ENCODE assay signal across 8 cellular contexts in genomic region chr19:18282788-18283141, GRCh38. TPM values are rescaled to one million over a fixed set of nuclear protein-coding genes. Genes with fewer than 3 reads are reported as not detected.
DNase-seq lines count a peak whose midpoint lies in the region; ATAC-seq and TF ChIP-seq lines count a peak whose summit lies in the region.

No MANE protein-coding gene starts in this region.

- H3K36me3 ChIP-seq in HCT116 (ENCODE audit: control insufficient read depth in 1 of 2, insufficient read depth in 2 of 2, low read length in 2 of 2) (0 out of 4 replicates have a peak, but pooled peaks cover 0 to 4% of the 10 kb centered on the region in 2 experiments), esophagus squamous epithelium (peaks cover 0 to 14% (median 6%) of the 10 kb centered on the region in 3 donors), skeletal muscle satellite cell (ENCODE audit: insufficient read depth, low read length) (peaks cover 14% of the 10 kb centered on the region)

- H3K4me2 ChIP-seq in HCT116 (ENCODE audit: low read length), result peak overlapping the region; percentile 91
- H3K4me2 ChIP-seq in skeletal muscle satellite cell (ENCODE audit: low read length), result peak overlapping the region; percentile 79

- H3K9ac ChIP-seq in HCT116 (ENCODE audit: low read length) (peak overlapping the region; percentile 99), skeletal muscle satellite cell (ENCODE audit: low read depth, low read length) (peak overlapping the region; percentile 89)

- ATAC-seq in HCT116, result no peak
- ATAC-seq in T-helper 17 cell, result no peak

- H3K27me3 ChIP-seq in HCT116 (ENCODE audit: insufficient read depth, low read length) (no peaks in the 10 kb centered on the region), esophagus squamous epithelium (no peaks in the 10 kb centered on the region), skeletal muscle satellite cell (ENCODE audit: control insufficient read depth, insufficient read depth, low read length) (no peaks in the 10 kb centered on the region)

- H3K79me2 ChIP-seq in HCT116 (ENCODE audit: insufficient read depth, low read length), result peaks cover 28% of the 10 kb centered on the region

- no peaks in the 10 kb centered on the region for H3K27me3 Mint-ChIP-seq in T-helper 17 cell

- H3K4me3 Mint-ChIP-seq in T-helper 17 cell, result peak overlapping the region; percentile 91

- POLR2A ChIA-PET in HCT116 (lab: Charles Lee), result interaction anchor here (2.9 to 5.3 kb wide), 6 partner anchors 9 to 91 kb away, joined by 23 to 138 read pairs (median 32); partner anchors contain the start of genes MPV17L2 and RAB3A

- peaks cover 6% of the 10 kb centered on the region for H3K36me3 Mint-ChIP-seq in T-helper 17 cell (ENCODE audit: low read depth)

- no peak for TF ChIP-seq POLR2A in HCT116 (IDR thresholded peaks at IDR 0.05; ENCODE audit: borderline replicate concordance, extremely low read depth, insufficient read depth, insufficient read length)
- no peak for TF ChIP-seq POLR2A in esophagus squamous epithelium (IDR thresholded peaks at IDR 0.05)

- TF ChIP-seq RAD21 in HCT116 (IDR thresholded peaks at IDR 0.05; ENCODE audit: low read depth), result no peak

- RAD21 ChIA-PET in HCT116 (lab: Charles Lee; ENCODE audit: low non-redundant PET in 1 of 2, low total read pairs in 2 of 2, uncharacterized antibody in 2 of 2, unreplicated experiment in 2 of 2), result interaction anchor here in 1 of 2 experiments (1.6 kb wide), 1 partner anchor 22 kb away, joined by 4 read pairs; no protein-coding TSS in a partner anchor

- CTCF ChIA-PET in HCT116 (lab: Charles Lee), result interaction anchor here (5.7 kb wide), 1 partner anchor 46 kb away, joined by 76 read pairs; no protein-coding TSS in a partner anchor

- H3K27ac Mint-ChIP-seq in T-helper 17 cell, result peak overlapping the region; percentile 99

- WGBS in esophagus squamous epithelium, 2 donors, result 41 to 44% methylated on average over 4 of the region's 4 CpGs

- H3K4me3 ChIP-seq in HCT116 (replicated peaks in 1 of 2; ENCODE audit: low read depth in 1 of 2, low read length in 2 of 2), result peak overlapping the region; percentile 70 to 78
- H3K4me3 ChIP-seq in esophagus squamous epithelium, result peak overlapping the region in 3 of 4 donors; percentile 66 to 96 (median 69)
- H3K4me3 ChIP-seq in skeletal muscle satellite cell (ENCODE audit: low read length), result peak overlapping the region; percentile 65

- peak overlapping the region; percentile 100 for H3K27ac ChIP-seq in HCT116 (ENCODE audit: low read depth, low read length)
- peak overlapping the region; percentile 96 to 100 (median 100) for H3K27ac ChIP-seq in esophagus squamous epithelium

- TF ChIP-seq CTCF in HCT116 (IDR thresholded peaks at IDR 0.05 in 2 of 3, conservative IDR thresholded peaks at IDR 0.05 in 1 of 3; ENCODE audit: borderline replicate concordance in 1 of 3, insufficient read depth in 1 of 3, low read depth in 2 of 3, low read length in 2 of 3) (no peak), esophagus squamous epithelium (IDR thresholded peaks at IDR 0.05) (no peak)

- no peaks in the 10 kb centered on the region for H4K20me1 ChIP-seq in HCT116 (ENCODE audit: insufficient read depth)

- no peaks in the 10 kb centered on the region for H3K9me2 ChIP-seq in HCT116 (ENCODE audit: insufficient read depth)

- DNase-seq in HCT116 (ENCODE audit: low read depth, low spot score) (no peak), T-helper 17 cell (no peak), esophagus squamous epithelium (lab: John Stamatoyannopoulos, UW) (no peak), 8988T (no peak), NCI-H524 treated with DMSO at 0.1 percent for 48 hours (lab: John Stamatoyannopoulos, UW) (no peak), NOMO-1 (lab: John Stamatoyannopoulos, UW; ENCODE audit: unreplicated experiment in 2 of 2) (no peak)
- DNase-seq in activated effector memory CD4-positive, alpha-beta T cell treated with Interleukin-2 at 50 U/mL for 16 hours, result no peak

- no TSS peak for BruUV-seq in HCT116 (replicated peaks; lab: Mats Ljungman, UMichigan)

- H2AFZ ChIP-seq in HCT116 (ENCODE audit: low read depth, low read length, poor library complexity, severe bottlenecking), result no peak overlapping the region

- H3K9me3 ChIP-seq in HCT116 (ENCODE audit: control insufficient read depth in 1 of 2, insufficient read depth in 1 of 2, low read depth in 1 of 2, low read length in 2 of 2) (no peaks in the 10 kb centered on the region), T-helper 17 cell (ENCODE audit: control insufficient read depth, low read length, poor library complexity, severe bottlenecking) (no peaks in the 10 kb centered on the region), esophagus squamous epithelium (no peaks in the 10 kb centered on the region), skeletal muscle satellite cell (replicated peaks; ENCODE audit: low read length) (no peaks in the 10 kb centered on the region)

- H3K4me1 Mint-ChIP-seq in T-helper 17 cell, result peaks cover 43% of the 10 kb centered on the region

- peaks cover 39 to 48% of the 10 kb centered on the region in 2 experiments for H3K4me1 ChIP-seq in HCT116 (ENCODE audit: control insufficient read depth in 1 of 2, insufficient read depth in 2 of 2, low read length in 2 of 2)
- peaks cover 23 to 63% (median 26%) of the 10 kb centered on the region in 3 donors for H3K4me1 ChIP-seq in esophagus squamous epithelium
- peaks cover 34% of the 10 kb centered on the region for H3K4me1 ChIP-seq in skeletal muscle satellite cell (ENCODE audit: control insufficient read depth, insufficient read depth, low read length)

- intact Hi-C loops in HCT116 (cut with micrococcal nuclease), result no loop called here
- intact Hi-C loops in esophagus squamous epithelium (cut with DNase I), result no loop called here

TF ChIP-seq in HCT116, 20 proteins besides CTCF, POLR2A, EP300 and RAD21:
- peak; percentile 71 for TF ChIP-seq MAX (IDR thresholded peaks at IDR 0.05)
- no peak; the same call in 1 of the 2 replicates for TF ChIP-seq POLR2AphosphoS5 (IDR thresholded peaks at IDR 0.05; ENCODE audit: low read depth, low read length)

RNA-seq across cellular contexts. Expression of gene JUND, which starts 1.3 kb away (rescaled TPM):
- total RNA-seq in HCT116 (2021; ENCODE audit: unreplicated experiment) (221 TPM), T-helper 17 cell (1,000 to 10,000 TPM; 1,212 to 1,401 TPM), esophagus squamous epithelium (100 to 1,000 TPM in 3 of 4 donors, 10 to 100 TPM in 1; 71.7 to 192 (median 166) TPM)
- polyA plus RNA-seq in HCT116 (2012), result 179 and 285 TPM in 2 replicates
- total RNA-seq in skeletal muscle satellite cell (2012; rRNA removed), result 41.8 and 46.7 TPM in 2 replicates

RNA-seq across cellular contexts. Expression of gene IQCN, which starts 8.5 kb away (rescaled TPM):
- total RNA-seq in HCT116 (2021; ENCODE audit: unreplicated experiment), result 4.8 TPM
- polyA plus RNA-seq in HCT116 (2012), result 1.9 and 2.7 TPM in 2 replicates
- total RNA-seq in T-helper 17 cell, result 10 to 100 TPM; 16.5 to 21.9 TPM
- total RNA-seq in esophagus squamous epithelium, result 1 to 10 TPM in 2 of 4 donors, under 1 TPM in 2; 0.23 to 3.1 (median 0.96) TPM
- 0.22 and 0.25 TPM in 2 replicates for total RNA-seq in skeletal muscle satellite cell (2012; rRNA removed)

RNA-seq across cellular contexts. Expression of gene LSM4, which starts 40.1 kb away (rescaled TPM):
- total RNA-seq in HCT116 (2021; ENCODE audit: unreplicated experiment), result 400 TPM
- 263 and 315 TPM in 2 replicates for polyA plus RNA-seq in HCT116 (2012)
- 10 to 100 TPM; 43.3 to 46.6 TPM for total RNA-seq in T-helper 17 cell
- 100 to 1,000 TPM in 3 of 4 donors, 10 to 100 TPM in 1; 97.3 to 228 (median 137) TPM for total RNA-seq in esophagus squamous epithelium
- total RNA-seq in skeletal muscle satellite cell (2012; rRNA removed), result 146 and 166 TPM in 2 replicates

RNA-seq across cellular contexts. Expression of gene PDE4C, which starts 56.5 kb away (rescaled TPM):
- total RNA-seq in HCT116 (2021; ENCODE audit: unreplicated experiment) (1.5 TPM), T-helper 17 cell (under 1 TPM in 1 of 2 donors, not detected in 1; 0.31 TPM), esophagus squamous epithelium (under 1 TPM in 1 of 4 donors, not detected in 3; 0.76 TPM)
- polyA plus RNA-seq in HCT116 (2012), result 0.46 and 0.52 TPM in 2 replicates
- total RNA-seq in skeletal muscle satellite cell (2012; rRNA removed), result 0.44 and 2.0 TPM in 2 replicates

RNA-seq across cellular contexts. Expression of gene PGPEP1, which starts 57.6 kb away (rescaled TPM):
- total RNA-seq in HCT116 (2021; ENCODE audit: unreplicated experiment), result 30.9 TPM
- 22.4 and 23.8 TPM in 2 replicates for polyA plus RNA-seq in HCT116 (2012)
- 10 to 100 TPM; 22.0 to 28.3 TPM for total RNA-seq in T-helper 17 cell
- 10 to 100 TPM in 1 of 4 donors, 1 to 10 TPM in 2, under 1 TPM in 1; 0.83 to 10.1 (median 5.3) TPM for total RNA-seq in esophagus squamous epithelium
- total RNA-seq in skeletal muscle satellite cell (2012; rRNA removed), result 8.7 and 13.7 TPM in 2 replicates
